Comparison of ENCODE assay signal across 29 cellular contexts in genomic region chr17:27816946-27817345, GRCh38. TPM values are rescaled to one million over a fixed set of nuclear protein-coding genes. Genes with fewer than 3 reads are reported as not detected.
"Had no signal": no experiment of that assay in that cellular context is flagged by ENCODE, and none has a peak within 500 bp of the region (broad histone marks: within the 10 kb centered on the region; RNA-seq: fewer than 3 reads in every experiment).

No MANE protein-coding gene starts in this region.

- H3K4me3 Mint-ChIP-seq: activated CD4-positive, alpha-beta memory T cell treated with anti-CD3 and anti-CD28 coated beads for 36 hours; activated naive CD4-positive, alpha-beta T cell treated with anti-CD3 and anti-CD28 coated beads, Interleukin-2, amount 10 ng/mL, durations not matched to agents 7 days and 5 days; activated naive CD8-positive, alpha-beta T cell treated with anti-CD3 and anti-CD28 coated beads, Interleukin-2, amount 50 U/mL, for 24 hours; activated T-helper 1 cell treated with anti-CD3 and anti-CD28 coated beads, Interleukin-12 subunit alpha, Interleukin-12 subunit beta, Interleukin-2, Interleukin-4 antibody, amounts not matched to agents 30 ng/mL and 10 ng/mL and 1 ng/mL, durations not matched to agents 14 hours and 24 hours and 36 hours; natural killer cell treated with Interleukin-12 subunit alpha and Interleukin-12 subunit beta and Interleukin-15 and Interleukin-18, amount 100 ng/mL, for 72 hours; stimulated activated naive CD8-positive, alpha-beta T cell treated with anti-CD3 and anti-CD28 coated beads, Interleukin-15, Interleukin-2, amounts not matched to agents 100 ng/mL and 50 ng/mL, for 24 hours; T-helper 2 cell treated with Interferon-gamma antibody and Interleukin-4, amounts not matched to agents 5 μg/mL and 100 μg/mL, for 36 hours; type B pancreatic cell had no signal

- H3K36me3 ChIP-seq: breast epithelium, gastrocnemius medialis, thoracic aorta, uterus had no signal

- ATAC-seq: activated naive CD8-positive, alpha-beta T cell treated with anti-CD3 and anti-CD28 coated beads, Interleukin-2, amount 50 U/mL, for 24 hours; gastrocnemius medialis; natural killer cell treated with Interleukin-12 subunit alpha and Interleukin-12 subunit beta and Interleukin-15 and Interleukin-18, amount 100 ng/mL, for 72 hours; sciatic nerve had no signal

- H3K4me3 ChIP-seq: breast epithelium, gastrocnemius medialis, mucosa of descending colon, skin epidermis, thoracic aorta, uterus had no signal

- H3K4me1 ChIP-seq: breast epithelium, gastrocnemius medialis, uterus had no signal

- DNase-seq: activated CD4-positive, alpha-beta memory T cell treated with anti-CD3 and anti-CD28 coated beads for 36 hours; activated CD4-positive, alpha-beta T cell treated with anti-CD3 and anti-CD28 coated beads for 4 hours; activated CD8-positive, alpha-beta memory T cell treated with anti-CD3 and anti-CD28 coated beads, Interleukin-2, amount 50 U/mL, for 4 hours; activated effector memory CD4-positive, alpha-beta T cell treated with anti-CD3 and anti-CD28 coated beads, Interleukin-2, amount 50 U/mL, for 16 hours; activated naive CD4-positive, alpha-beta T cell treated with anti-CD3 and anti-CD28 coated beads, Interleukin-2, amount 10 ng/mL, durations not matched to agents 7 days and 5 days; activated naive CD8-positive, alpha-beta T cell treated with anti-CD3 and anti-CD28 coated beads, Interleukin-2, amount 50 U/mL, for 24 hours; activated T-cell treated with anti-CD3 and anti-CD28 coated beads, Interleukin-2, amount 50 U/mL, for 1 hour; central memory CD4-positive, alpha-beta T cell; effector memory CD4-positive, alpha-beta T cell; erythroblast; gastrocnemius medialis; glutamatergic neuron; left ventricle myocardium superior; mucosa of descending colon; stimulated activated CD4-positive, alpha-beta T cell treated with anti-CD3 and anti-CD28 coated beads, Interleukin-12 subunit alpha, Interleukin-12 subunit beta, amount 100 ng/mL, for 4 hours; stimulated activated CD4-positive, alpha-beta T cell treated with anti-CD3 and anti-CD28 coated beads, Interleukin-4, amount 100 ng/mL, for 1 hour; T-helper 1 cell; uterus had no signal

- H3K4me1 Mint-ChIP-seq: activated naive CD4-positive, alpha-beta T cell treated with anti-CD3 and anti-CD28 coated beads, Interleukin-2, amount 10 ng/mL, durations not matched to agents 7 days and 5 days; activated naive CD8-positive, alpha-beta T cell treated with anti-CD3 and anti-CD28 coated beads, Interleukin-2, amount 50 U/mL, for 24 hours had no signal

- H3K36me3 Mint-ChIP-seq: activated CD4-positive, alpha-beta memory T cell treated with anti-CD3 and anti-CD28 coated beads for 36 hours; activated naive CD4-positive, alpha-beta T cell treated with anti-CD3 and anti-CD28 coated beads, Interleukin-2, amount 10 ng/mL, durations not matched to agents 7 days and 5 days; type B pancreatic cell had no signal

- H3K27me3 Mint-ChIP-seq: activated CD4-positive, alpha-beta memory T cell treated with anti-CD3 and anti-CD28 coated beads for 36 hours; activated naive CD8-positive, alpha-beta T cell treated with anti-CD3 and anti-CD28 coated beads, Interleukin-2, amount 50 U/mL, for 24 hours; type B pancreatic cell had no signal

- H3K9me3 ChIP-seq: breast epithelium, gastrocnemius medialis, thoracic aorta, uterus had no signal

- H3K27ac ChIP-seq: breast epithelium, gastrocnemius medialis, skin epidermis, thoracic aorta, uterus had no signal

- H3K27ac Mint-ChIP-seq: activated CD4-positive, alpha-beta memory T cell treated with anti-CD3 and anti-CD28 coated beads for 36 hours; activated naive CD4-positive, alpha-beta T cell treated with anti-CD3 and anti-CD28 coated beads, Interleukin-2, amount 10 ng/mL, durations not matched to agents 7 days and 5 days; activated naive CD8-positive, alpha-beta T cell treated with anti-CD3 and anti-CD28 coated beads, Interleukin-2, amount 50 U/mL, for 24 hours; activated T-helper 1 cell treated with anti-CD3 and anti-CD28 coated beads, Interleukin-12 subunit alpha, Interleukin-12 subunit beta, Interleukin-2, Interleukin-4 antibody, amounts not matched to agents 30 ng/mL and 10 ng/mL and 1 ng/mL, durations not matched to agents 14 hours and 24 hours and 36 hours; stimulated activated naive CD8-positive, alpha-beta T cell treated with anti-CD3 and anti-CD28 coated beads, Interleukin-15, Interleukin-2, amounts not matched to agents 100 ng/mL and 50 ng/mL, for 24 hours; T-helper 2 cell treated with Interferon-gamma antibody and Interleukin-4, amounts not matched to agents 5 μg/mL and 100 μg/mL, for 36 hours; type B pancreatic cell had no signal

- H3K27me3 ChIP-seq: breast epithelium, gastrocnemius medialis, uterus had no signal

RNA-seq across cellular contexts. Expression of gene NOS2, which starts 16.6 kb away (rescaled TPM):
- total RNA-seq: activated T-helper 1 cell treated with anti-CD3 and anti-CD28 coated beads, Interleukin-12 subunit alpha, Interleukin-12 subunit beta, Interleukin-2, Interleukin-4 antibody, amounts not matched to agents 30 ng/mL and 10 ng/mL and 1 ng/mL, durations not matched to agents 14 hours and 24 hours and 36 hours; natural killer cell treated with Interleukin-12 subunit alpha and Interleukin-12 subunit beta and Interleukin-15 and Interleukin-18, amount 100 ng/mL, for 72 hours; osteocyte; renal cortical epithelial cell; thoracic aorta had no signal
